8 cellular contexts compared by ENCODE assay signal in genomic region chr10:63700209-63700934, GRCh38.
A peak's percentile ranks its signal among the peaks of the same experiment; 100 is the strongest.
DNase-seq lines count a peak whose midpoint lies in the region; ATAC-seq and TF ChIP-seq lines count a peak whose summit lies in the region.

No MANE protein-coding gene starts in this region.

- H3K36me3 Mint-ChIP-seq in activated naive CD4-positive, alpha-beta T cell treated with anti-CD3 and anti-CD28 coated beads for 36 hours (ENCODE audit: low read depth), result no peaks in the 10 kb centered on the region
- no peaks in the 10 kb centered on the region for H3K36me3 Mint-ChIP-seq in activated T-helper 17 cell treated with anti-CD3 and anti-CD28 coated beads, Interleukin-2, amount 50 U/mL, for 72 hours (ENCODE audit: low read depth)
- H3K36me3 Mint-ChIP-seq in CD4-positive, alpha-beta memory T cell, result no peaks in the 10 kb centered on the region

- intact Hi-C loops in activated naive CD4-positive, alpha-beta T cell treated with anti-CD3 and anti-CD28 coated beads for 36 hours (cut with micrococcal nuclease), result loop anchor here (10.0 kb wide), 2 partner anchors 946 to 1796 kb away; partner anchors contain the start of gene ARID5B
- intact Hi-C loops in CD4-positive, alpha-beta memory T cell (cut with micrococcal nuclease), result no loop called here

- H3K27ac ChIP-seq in thoracic aorta, result peak overlapping the region; percentile 66 to 88
- no peak overlapping the region for H3K27ac ChIP-seq in CD4-positive, alpha-beta memory T cell (ENCODE audit: low read depth, low read length)

- H3K27me3 Mint-ChIP-seq in activated naive CD4-positive, alpha-beta T cell treated with anti-CD3 and anti-CD28 coated beads for 36 hours (ENCODE audit: low read depth), result no peaks in the 10 kb centered on the region
- H3K27me3 Mint-ChIP-seq in activated T-helper 17 cell treated with anti-CD3 and anti-CD28 coated beads, Interleukin-2, amount 50 U/mL, for 72 hours, result no peaks in the 10 kb centered on the region
- H3K27me3 Mint-ChIP-seq in CD4-positive, alpha-beta memory T cell, result no peaks in the 10 kb centered on the region

- no peaks in the 10 kb centered on the region for H3K27me3 ChIP-seq in thoracic aorta (replicated peaks; ENCODE audit: insufficient read depth)
- H3K27me3 ChIP-seq in CD4-positive, alpha-beta memory T cell (ENCODE audit: insufficient read depth, low read length), result no peaks in the 10 kb centered on the region

- DNase-seq in activated naive CD4-positive, alpha-beta T cell treated with anti-CD3 and anti-CD28 coated beads for 36 hours, result peak; percentile 18
- DNase-seq in activated naive CD4-positive, alpha-beta T cell treated with anti-CD3 and anti-CD28 coated beads, Interleukin-2, amount 50 U/mL, for 16 hours, result no peak
- peak; percentile 66 for DNase-seq in hepatic stellate cell (ENCODE audit: low spot score)
- DNase-seq in thoracic aorta (ENCODE audit: low spot score), result peak; percentile 53
- DNase-seq in globus pallidus (ENCODE audit: low spot score), result no peak
- no peak for DNase-seq in NCI-H748 treated with DMSO at 0.1 percent for 48 hours (lab: John Stamatoyannopoulos, UW)
- DNase-seq in CD4-positive, alpha-beta memory T cell, result no peak

- ATAC-seq in activated T-helper 17 cell treated with anti-CD3 and anti-CD28 coated beads, Interleukin-2, amount 50 U/mL, for 72 hours (replicated peaks), result peak; percentile 100
- ATAC-seq in thoracic aorta (ENCODE audit: insufficient number of reproducible peaks, low FRiP score, low read depth), result peak; percentile 95

- POLR2A ChIA-PET in CD4-positive, alpha-beta memory T cell (lab: Charles Lee; ENCODE audit: partially characterized antibody), result no interaction called here

- H3K9me3 ChIP-seq in thoracic aorta, result no peaks in the 10 kb centered on the region
- no peaks in the 10 kb centered on the region for H3K9me3 ChIP-seq in CD4-positive, alpha-beta memory T cell (ENCODE audit: control insufficient read depth in 1 of 2, low read length in 2 of 2)

- CTCF ChIA-PET in activated naive CD4-positive, alpha-beta T cell treated with anti-CD3 and anti-CD28 coated beads for 36 hours (lab: Charles Lee), result interaction anchor here (1.0 to 1.6 kb wide), 3 partner anchors 18 to 73 kb away, joined by 3 to 7 read pairs (median 5); no protein-coding TSS in a partner anchor
- CTCF ChIA-PET in CD4-positive, alpha-beta memory T cell (lab: Charles Lee; ENCODE audit: partially characterized antibody), result no interaction called here

- H3K36me3 ChIP-seq in thoracic aorta, result no peaks in the 10 kb centered on the region
- no peaks in the 10 kb centered on the region for H3K36me3 ChIP-seq in CD4-positive, alpha-beta memory T cell (ENCODE audit: insufficient read depth, low read length)

- no peak overlapping the region for H3K4me3 Mint-ChIP-seq in activated naive CD4-positive, alpha-beta T cell treated with anti-CD3 and anti-CD28 coated beads for 36 hours
- peak overlapping the region; percentile 23 for H3K4me3 Mint-ChIP-seq in activated T-helper 17 cell treated with anti-CD3 and anti-CD28 coated beads, Interleukin-2, amount 50 U/mL, for 72 hours
- H3K4me3 Mint-ChIP-seq in CD4-positive, alpha-beta memory T cell, result no peak overlapping the region

- no peaks in the 10 kb centered on the region for H3K9me3 Mint-ChIP-seq in activated naive CD4-positive, alpha-beta T cell treated with anti-CD3 and anti-CD28 coated beads for 36 hours
- H3K9me3 Mint-ChIP-seq in activated T-helper 17 cell treated with anti-CD3 and anti-CD28 coated beads, Interleukin-2, amount 50 U/mL, for 72 hours, result no peaks in the 10 kb centered on the region
- H3K9me3 Mint-ChIP-seq in CD4-positive, alpha-beta memory T cell, result no peaks in the 10 kb centered on the region

- peak overlapping the region; percentile 18 for H3K4me3 ChIP-seq in thoracic aorta
- H3K4me3 ChIP-seq in CD4-positive, alpha-beta memory T cell (ENCODE audit: low read length in 2 of 2), result no peak overlapping the region

- no peak for TF ChIP-seq CTCF in thoracic aorta (IDR thresholded peaks at IDR 0.05)

- no peak overlapping the region for H3K27ac Mint-ChIP-seq in activated naive CD4-positive, alpha-beta T cell treated with anti-CD3 and anti-CD28 coated beads for 36 hours
- peak overlapping the region; percentile 60 for H3K27ac Mint-ChIP-seq in activated T-helper 17 cell treated with anti-CD3 and anti-CD28 coated beads, Interleukin-2, amount 50 U/mL, for 72 hours
- H3K27ac Mint-ChIP-seq in CD4-positive, alpha-beta memory T cell, result peak overlapping the region in 2 of 7 donors; percentile 2 to 4

- peaks cover 20 to 22% of the 10 kb centered on the region in 2 donors for H3K4me1 ChIP-seq in thoracic aorta (ENCODE audit: control insufficient read depth in 1 of 2, low read depth in 2 of 2)
- H3K4me1 ChIP-seq in CD4-positive, alpha-beta memory T cell (ENCODE audit: insufficient read depth, low read length), result no peaks in the 10 kb centered on the region

- H3K4me1 Mint-ChIP-seq in activated naive CD4-positive, alpha-beta T cell treated with anti-CD3 and anti-CD28 coated beads for 36 hours (ENCODE audit: low read depth), result peaks cover 5% of the 10 kb centered on the region
- peaks cover 6% of the 10 kb centered on the region for H3K4me1 Mint-ChIP-seq in activated T-helper 17 cell treated with anti-CD3 and anti-CD28 coated beads, Interleukin-2, amount 50 U/mL, for 72 hours
- peaks cover 0 to 1% (median 0%) of the 10 kb centered on the region in 4 donors for H3K4me1 Mint-ChIP-seq in CD4-positive, alpha-beta memory T cell

Comparison
In these comparisons a context has a peak if more than half of its experiments do, and no peak if none do; other contexts are left out.
1. DNase-seq: peak in activated naive CD4-positive, alpha-beta T cell treated with anti-CD3 and anti-CD28 coated beads for 36 hours (single experiment), hepatic stellate cell (single experiment) and thoracic aorta (single experiment); none in activated naive CD4-positive, alpha-beta T cell treated with anti-CD3 and anti-CD28 coated beads, Interleukin-2, amount 50 U/mL, for 16 hours (single experiment), globus pallidus (single experiment), NCI-H748 treated with DMSO at 0.1 percent for 48 hours (single experiment) and CD4-positive, alpha-beta memory T cell (0 of 5).